In genomic region chr10:102853944-102854694, GRCh38 we compare ENCODE assay signal across 1 cellular context.
TF ChIP-seq lines count a peak whose summit lies in the region.

Gene BORCS7, plus strand, starts transcription at chr10:102854259. Its CDS starts 28 bp downstream, at chr10:102854287.

TF ChIP-seq in HepG2, 621 proteins besides CTCF, POLR2A, EP300 and RAD21 (continued from another document and continues in another):
- TF ChIP-seq GMEB1 (CRISPR knock-in tag; IDR thresholded peaks at IDR 0.05; ENCODE audit: borderline replicate concordance) (peak; percentile 94), MLLT10 (CRISPR knock-in tag; IDR thresholded peaks at IDR 0.05) (no peak), ZFP82 (CRISPR knock-in tag; IDR thresholded peaks at IDR 0.05; ENCODE audit: borderline replicate concordance) (0 out of 2 replicates have a peak, but pooled peaks have one; percentile 11), HMG20A (CRISPR knock-in tag; IDR thresholded peaks at IDR 0.05; ENCODE audit: borderline replicate concordance) (peak; percentile 22; the same call in 1 of the 2 replicates), ZNF34 (CRISPR knock-in tag; IDR thresholded peaks at IDR 0.05; ENCODE audit: borderline replicate concordance) (peak; percentile 88; the same call in 1 of the 2 replicates), ZBTB3 (CRISPR knock-in tag; IDR thresholded peaks at IDR 0.05; ENCODE audit: borderline replicate concordance, low read depth) (0 out of 2 replicates have a peak, but pooled peaks have one; percentile 77), XRCC5 (optimal IDR thresholded peaks at IDR 0.05; ENCODE audit: low read length) (peak; percentile 63), NRL (CRISPR knock-in tag; IDR thresholded peaks at IDR 0.05; ENCODE audit: borderline replicate concordance) (peak; percentile 95), ATF7-NPFF (CRISPR knock-in tag; IDR thresholded peaks at IDR 0.05; ENCODE audit: low read depth) (peak; percentile 73), STAT5B (CRISPR knock-in tag; IDR thresholded peaks at IDR 0.05) (peak; percentile 19; the same call in 1 of the 2 replicates), GTF3A (CRISPR knock-in tag; conservative IDR thresholded peaks at IDR 0.05) (no peak), E2F2 (CRISPR knock-in tag; IDR thresholded peaks at IDR 0.05; ENCODE audit: borderline replicate concordance) (no peak), MZF1 (CRISPR knock-in tag; IDR thresholded peaks at IDR 0.05; ENCODE audit: borderline replicate concordance) (no peak; the same call in 1 of the 2 replicates), ZEB1 (IDR thresholded peaks at IDR 0.05; ENCODE audit: insufficient replicate concordance, low read depth) (no peak), ZNF275 (CRISPR knock-in tag; IDR thresholded peaks at IDR 0.05; ENCODE audit: borderline replicate concordance) (peak; percentile 82; the same call in 1 of the 2 replicates), FOXP1 (IDR thresholded peaks at IDR 0.05) (no peak; the same call in 1 of the 2 replicates), FOXP1 (CRISPR knock-in tag; IDR thresholded peaks at IDR 0.05) (no peak; the same call in none of the 2 replicates), NFAT5 (CRISPR knock-in tag; IDR thresholded peaks at IDR 0.05) (peak; percentile 86), ZNF280D (CRISPR knock-in tag; IDR thresholded peaks at IDR 0.05) (peak; percentile 83; the same call in 1 of the 2 replicates), ZNF136 (CRISPR knock-in tag; IDR thresholded peaks at IDR 0.05; ENCODE audit: low read depth) (peak; percentile 75; the same call in 1 of the 2 replicates), POLR2G (IDR thresholded peaks at IDR 0.05; ENCODE audit: low read depth, low read length) (peak; percentile 93), ZNF205 (CRISPR knock-in tag; IDR thresholded peaks at IDR 0.05) (peak; percentile 87), KAT8 (CRISPR knock-in tag; IDR thresholded peaks at IDR 0.05) (peak; percentile 96), ZNF333 (CRISPR knock-in tag; IDR thresholded peaks at IDR 0.05; ENCODE audit: borderline replicate concordance) (peak; percentile 90; the same call in 1 of the 2 replicates), ZNF746 (CRISPR knock-in tag; IDR thresholded peaks at IDR 0.05) (peak; percentile 67; the same call in 1 of the 2 replicates), ATAD3A (CRISPR knock-in tag; IDR thresholded peaks at IDR 0.05) (no peak), TBX3 (IDR thresholded peaks at IDR 0.05; ENCODE audit: borderline replicate concordance) (no peak), NFE2L1 (CRISPR knock-in tag; IDR thresholded peaks at IDR 0.05; ENCODE audit: borderline replicate concordance) (no peak), GABPA (IDR thresholded peaks at IDR 0.05; ENCODE audit: low read depth, low read length) (peak; percentile 28; the same call in 1 of the 2 replicates), GABPA (CRISPR knock-in tag; IDR thresholded peaks at IDR 0.05; ENCODE audit: low read depth) (peak; percentile 90), ZBTB38 (CRISPR knock-in tag; IDR thresholded peaks at IDR 0.05) (peak; percentile 87; the same call in 1 of the 2 replicates), ZNF503 (CRISPR knock-in tag; IDR thresholded peaks at IDR 0.05) (peak; percentile 79), ZMYM3 (CRISPR knock-in tag; IDR thresholded peaks at IDR 0.05) (peak; percentile 67; the same call in 1 of the 2 replicates), ZFYVE20 (CRISPR knock-in tag; IDR thresholded peaks at IDR 0.05; ENCODE audit: borderline replicate concordance, low read depth) (no peak), ZNF383 (CRISPR knock-in tag; IDR thresholded peaks at IDR 0.05; ENCODE audit: borderline replicate concordance) (0 out of 2 replicates have a peak, but pooled peaks have one; percentile 63), ESRRA (CRISPR knock-in tag; IDR thresholded peaks at IDR 0.05; ENCODE audit: low read depth) (peak; percentile 81), SNAPC4 (CRISPR knock-in tag; IDR thresholded peaks at IDR 0.05) (peak; percentile 77; the same call in 1 of the 2 replicates), IRF1 (CRISPR knock-in tag; IDR thresholded peaks at IDR 0.05; ENCODE audit: low read depth) (no peak), NFKB2 (CRISPR knock-in tag; IDR thresholded peaks at IDR 0.05; ENCODE audit: borderline replicate concordance) (peak; percentile 96; the same call in 1 of the 2 replicates), KDM2A (CRISPR knock-in tag; IDR thresholded peaks at IDR 0.05; ENCODE audit: borderline replicate concordance, low read depth) (peak; percentile 97)
